ENCODE assay signal across 32 cellular contexts in the genomic region with DNA sequence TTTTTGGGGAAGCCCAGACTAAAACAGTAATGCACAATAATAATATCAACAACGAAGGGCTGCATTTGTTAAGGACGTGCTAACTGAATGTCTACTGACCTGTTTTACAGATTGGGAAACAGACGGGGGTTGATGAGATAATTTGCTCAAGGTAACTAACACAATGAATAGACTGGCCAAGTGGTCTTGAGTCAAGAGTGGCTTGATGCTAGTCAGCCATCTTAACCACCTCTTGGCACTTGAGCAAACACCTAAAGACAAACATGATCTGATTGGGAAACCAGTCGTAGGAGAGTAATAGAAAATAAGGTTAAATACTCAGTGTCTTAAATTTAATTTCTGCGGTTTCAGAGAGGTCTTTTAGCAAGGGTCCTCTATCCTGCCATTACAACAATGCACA.
"Had no signal": no experiment of that assay in that cellular context is flagged by ENCODE, and none has a peak within 500 bp of the region (broad histone marks: within the 10 kb centered on the region; RNA-seq: fewer than 3 reads in every experiment).

No MANE protein-coding gene starts in this region.

- H3K27me3 ChIP-seq: adrenal gland, ascending aorta, body of pancreas, brain microvascular endothelial cell, breast epithelium, cardiac muscle cell had no signal

- ATAC-seq: activated naive CD4-positive, alpha-beta T cell treated with anti-CD3 and anti-CD28 coated beads, Interleukin-2, amount 50 U/mL, for 72 hours; activated naive CD8-positive, alpha-beta T cell treated with anti-CD3 and anti-CD28 coated beads, Interleukin-2, amount 50 U/mL, for 24 hours; activated T-cell treated with anti-CD3 and anti-CD28 coated beads, Interleukin-2, amount 50 U/mL, for 4 hours; activated T-cell treated with anti-CD3 and anti-CD28 coated beads, Interleukin-2, amount 50 U/mL, for 72 hours; activated T-helper 17 cell treated with anti-CD3 and anti-CD28 coated beads, Interleukin-2, amount 50 U/mL, for 72 hours; body of pancreas had no signal

- H3K36me3 ChIP-seq: adrenal gland, ascending aorta, brain microvascular endothelial cell, breast epithelium, cardiac muscle cell had no signal

- H3K4me1 ChIP-seq: ascending aorta, breast epithelium had no signal

- H3K9me3 ChIP-seq: adrenal gland, ascending aorta, body of pancreas, breast epithelium had no signal

- H3K27ac ChIP-seq: adrenal gland, ascending aorta, body of pancreas, brain microvascular endothelial cell, breast epithelium, cardiac muscle cell had no signal

- H3K4me3 ChIP-seq: adrenal gland, ascending aorta, body of pancreas, breast epithelium, cardiac muscle cell had no signal

- DNase-seq: activated effector memory CD4-positive, alpha-beta T cell treated with anti-CD3 and anti-CD28 coated beads, Interleukin-2, amount 50 U/mL, for 16 hours; activated effector memory CD4-positive, alpha-beta T cell treated with Interleukin-2 at 50 U/mL for 16 hours; activated gamma-delta T cell; activated gamma-delta T cell treated with Interleukin-2 at 50 U/mL for 16 hours; activated naive CD4-positive, alpha-beta T cell; activated naive CD4-positive, alpha-beta T cell treated with anti-CD3 and anti-CD28 coated beads for 36 hours; activated naive CD4-positive, alpha-beta T cell treated with anti-CD3 and anti-CD28 coated beads, Interleukin-2, amount 10 ng/mL, durations not matched to agents 7 days and 5 days; activated naive CD4-positive, alpha-beta T cell treated with anti-CD3 and anti-CD28 coated beads, Interleukin-2, amount 50 U/mL, for 16 hours; activated naive CD8-positive, alpha-beta T cell treated with anti-CD3 and anti-CD28 coated beads for 36 hours; activated naive CD8-positive, alpha-beta T cell treated with anti-CD3 and anti-CD28 coated beads, Interleukin-2, amount 10 ng/mL, durations not matched to agents 7 days and 5 days; activated naive CD8-positive, alpha-beta T cell treated with anti-CD3 and anti-CD28 coated beads, Interleukin-2, amount 50 U/mL, for 24 hours; activated T-cell treated with anti-CD3 and anti-CD28 coated beads for 4 hours; activated T-cell treated with anti-CD3 and anti-CD28 coated beads, Interleukin-2, amount 50 U/mL, for 1 hour; activated T-cell treated with anti-CD3 and anti-CD28 coated beads, Interleukin-2, amount 50 U/mL, for 24 hours; activated T-cell treated with anti-CD3 and anti-CD28 coated beads, Interleukin-2, amount 50 U/mL, for 4 hours; activated T-cell treated with anti-CD3 and anti-CD28 coated beads, Interleukin-2, amount 50 U/mL, for 48 hours; activated T-cell treated with anti-CD3 and anti-CD28 coated beads, Interleukin-2, amount 50 U/mL, for 72 hours; adrenal gland; amniotic stem cell; amygdala; anterior cingulate cortex; aorta; body of pancreas; brain microvascular endothelial cell; caudate nucleus; central memory CD4-positive, alpha-beta T cell; cerebellar nuclear complex had no signal
